In genomic region chr11:66288866-66289547, GRCh38 we compare ENCODE assay signal across 1 cellular context.
A peak's percentile ranks its signal among the peaks of the same experiment; 100 is the strongest.
TF ChIP-seq lines count a peak whose summit lies in the region.

Gene YIF1A, minus strand, starts transcription at chr11:66289143. Its CDS starts 158 bp downstream, at chr11:66288985.

TF ChIP-seq in K562, 482 proteins besides CTCF, POLR2A, EP300 and RAD21 (continued from another document and continues in another):
- TF ChIP-seq AFF1 (IDR thresholded peaks at IDR 0.05; ENCODE audit: low read depth in 1 of 2, partially characterized antibody in 2 of 2): no peak
- peak; percentile 81 for TF ChIP-seq SIN3B (IDR thresholded peaks at IDR 0.05; ENCODE audit: low read depth)
- TF ChIP-seq TRIM24 (IDR thresholded peaks at IDR 0.05): no peak
- TF ChIP-seq TAF7 (tag; IDR thresholded peaks at IDR 0.05): no peak
- TF ChIP-seq ZNF609 (CRISPR knock-in tag; IDR thresholded peaks at IDR 0.05; ENCODE audit: borderline replicate concordance): no peak
- no peak for TF ChIP-seq ZNF165 (CRISPR knock-in tag; IDR thresholded peaks at IDR 0.05; ENCODE audit: borderline replicate concordance)
- no peak for TF ChIP-seq ZNF696 (CRISPR knock-in tag; conservative IDR thresholded peaks at IDR 0.05)
- no peak for TF ChIP-seq NFE2L1 (tag; IDR thresholded peaks at IDR 0.05; ENCODE audit: borderline replicate concordance, low read depth)
- TF ChIP-seq SAFB (IDR thresholded peaks at IDR 0.05; ENCODE audit: borderline replicate concordance, low read depth, low read length): peak; percentile 95
- TF ChIP-seq HNRNPH1 (optimal IDR thresholded peaks at IDR 0.05; ENCODE audit: low read depth, low read length): no peak
- no peak for TF ChIP-seq HMBOX1 (IDR thresholded peaks at IDR 0.05)
- no peak for TF ChIP-seq TCF7L2 (IDR thresholded peaks at IDR 0.05; ENCODE audit: low read depth, low read length)
- no peak for TF ChIP-seq TBL1XR1 (IDR thresholded peaks at IDR 0.05; ENCODE audit: low read length in 2 of 2)
- TF ChIP-seq ZBTB17 (CRISPR knock-in tag; IDR thresholded peaks at IDR 0.05): peak; percentile 16; the same call in 1 of the 2 replicates
- no peak for TF ChIP-seq TFE3 (CRISPR knock-in tag; IDR thresholded peaks at IDR 0.05)
- TF ChIP-seq TAF15 (IDR thresholded peaks at IDR 0.05; ENCODE audit: low read depth, low read length): no peak
- peak; percentile 65 for TF ChIP-seq SMAD1 (IDR thresholded peaks at IDR 0.05; ENCODE audit: low read depth, low read length, partially characterized antibody)
- no peak for TF ChIP-seq TSC22D4 (tag; IDR thresholded peaks at IDR 0.05)
- TF ChIP-seq ZNF778 (CRISPR knock-in tag; IDR thresholded peaks at IDR 0.05): no peak
- no peak for TF ChIP-seq KHSRP (IDR thresholded peaks at IDR 0.05)
- TF ChIP-seq ZNF175 (CRISPR knock-in tag; IDR thresholded peaks at IDR 0.05; ENCODE audit: low read depth): no peak
- peak; percentile 41; the same call in 1 of the 2 replicates for TF ChIP-seq EGR1 (conservative IDR thresholded peaks at IDR 0.05)
- TF ChIP-seq SNAPC5 (CRISPR knock-in tag; IDR thresholded peaks at IDR 0.05): no peak
- TF ChIP-seq CCAR2 (IDR thresholded peaks at IDR 0.05; ENCODE audit: low read depth, low read length): no peak
- TF ChIP-seq U2AF1 (optimal IDR thresholded peaks at IDR 0.05; ENCODE audit: low read depth, low read length): no peak
- no peak for TF ChIP-seq RHOXF2B (CRISPR knock-in tag; conservative IDR thresholded peaks at IDR 0.05)
- no peak for TF ChIP-seq ZNF717 (CRISPR knock-in tag; IDR thresholded peaks at IDR 0.05)
- TF ChIP-seq CREB1 (IDR thresholded peaks at IDR 0.05): peak; percentile 88
- TF ChIP-seq CREB1 (CRISPR knock-in tag; IDR thresholded peaks at IDR 0.05): peak; percentile 89
- TF ChIP-seq CEBPB (tag; IDR thresholded peaks at IDR 0.05): no peak
- TF ChIP-seq MECOM (CRISPR knock-in tag; IDR thresholded peaks at IDR 0.05): no peak
- TF ChIP-seq TCF7 (IDR thresholded peaks at IDR 0.05; ENCODE audit: borderline replicate concordance): no peak
- TF ChIP-seq PHF21A (IDR thresholded peaks at IDR 0.05; ENCODE audit: borderline replicate concordance, low read depth): no peak
- no peak for TF ChIP-seq HEY1 (CRISPR knock-in tag; IDR thresholded peaks at IDR 0.05; ENCODE audit: borderline replicate concordance)
- TF ChIP-seq HNRNPLL (IDR thresholded peaks at IDR 0.05; ENCODE audit: low read depth, low read length, poor library complexity, severe bottlenecking): peak; percentile 34
- no peak for TF ChIP-seq CSDE1 (IDR thresholded peaks at IDR 0.05)
- TF ChIP-seq XRCC3 (IDR thresholded peaks at IDR 0.05): no peak
- TF ChIP-seq NRF1 (conservative IDR thresholded peaks at IDR 0.05 in 1 of 2, IDR thresholded peaks at IDR 0.05 in 1 of 2): peak; percentile 96 to 97
- no peak for TF ChIP-seq BRF2 (IDR thresholded peaks at IDR 0.05; ENCODE audit: borderline replicate concordance, insufficient read depth, insufficient read length)
- TF ChIP-seq ZBTB11 (CRISPR knock-in tag; IDR thresholded peaks at IDR 0.05): no peak
- no peak for TF ChIP-seq ETV5 (CRISPR knock-in tag; IDR thresholded peaks at IDR 0.05; ENCODE audit: low read depth)
- TF ChIP-seq USF1 (CRISPR knock-in tag; IDR thresholded peaks at IDR 0.05): peak; percentile 60
- no peak for TF ChIP-seq HDAC8 (tag; IDR thresholded peaks at IDR 0.05)
- TF ChIP-seq ATF1 (CRISPR knock-in tag; IDR thresholded peaks at IDR 0.05): no peak
- TF ChIP-seq ATF1 (tag; IDR thresholded peaks at IDR 0.05): peak; percentile 96
- TF ChIP-seq DNMT1 (IDR thresholded peaks at IDR 0.05): no peak
- TF ChIP-seq ZBTB2 (IDR thresholded peaks at IDR 0.05): peak; percentile 90
- TF ChIP-seq ZNF217 (CRISPR knock-in tag; IDR thresholded peaks at IDR 0.05): no peak
- TF ChIP-seq ARID1B (IDR thresholded peaks at IDR 0.05): no peak
- no peak for TF ChIP-seq ZEB2 (IDR thresholded peaks at IDR 0.05)
- TF ChIP-seq IRF1 (CRISPR knock-in tag; IDR thresholded peaks at IDR 0.05; ENCODE audit: borderline replicate concordance): no peak
- no peak for TF ChIP-seq SIX5 (IDR thresholded peaks at IDR 0.05; ENCODE audit: borderline replicate concordance in 1 of 2, insufficient read depth in 1 of 2, low read depth in 1 of 2, low read length in 2 of 2)
